16 cellular contexts compared by ENCODE assay signal in genomic region chr2:111139637-111140317, GRCh38. TPM values are rescaled to one million over a fixed set of nuclear protein-coding genes. Genes with fewer than 3 reads are reported as not detected.
DNase-seq lines count a peak whose midpoint lies in the region; ATAC-seq and TF ChIP-seq lines count a peak whose summit lies in the region.
"Had no signal": no experiment of that assay in that cellular context is flagged by ENCODE, and none has a peak within 500 bp of the region (broad histone marks: within the 10 kb centered on the region; RNA-seq: fewer than 3 reads in every experiment).

No MANE protein-coding gene starts in this region.

- no peaks in the 10 kb centered on the region for H3K9me2 ChIP-seq in GM23248 (ENCODE audit: insufficient read depth)
- H3K9me2 ChIP-seq: SK-N-SH had no signal

- DNase-seq in GM23248 = peak; percentile 23
- DNase-seq in NCI-H2081 (lab: John Stamatoyannopoulos, UW) = peak; percentile 32 to 73
- peak; percentile 31 for DNase-seq in astrocyte of the spinal cord (ENCODE audit: low read depth, low spot score)
- DNase-seq in osteoblast (ENCODE audit: insufficient read length, low spot score, missing footprints) = peak; percentile 60
- no peak for DNase-seq in A673 (ENCODE audit: low spot score)
- no peak for DNase-seq in GM20000 (ENCODE audit: low spot score)
- DNase-seq in superior temporal gyrus (ENCODE audit: extremely low spot score) = no peak
- DNase-seq: activated naive CD4-positive, alpha-beta T cell; islet precursor cell; NCI-H1436; SK-N-SH; stimulated activated CD4-positive, alpha-beta T cell treated with anti-CD3 and anti-CD28 coated beads, Interleukin-15, amount 100 ng/mL, for 24 hours; WERI-Rb-1 had no signal

- H4K20me1 ChIP-seq in GM23248 (ENCODE audit: insufficient read depth) (no peaks in the 10 kb centered on the region), osteoblast (ENCODE audit: insufficient read depth, low read length) (peaks cover 10% of the 10 kb centered on the region)

- H3K36me3 ChIP-seq in GM23248 (ENCODE audit: low read depth) (no peaks in the 10 kb centered on the region), osteoblast (ENCODE audit: insufficient read depth, low read length) (no peaks in the 10 kb centered on the region), A673 (ENCODE audit: insufficient read depth, low read length, poor library complexity, severe bottlenecking) (no peaks in the 10 kb centered on the region)
- H3K36me3 ChIP-seq: WERI-Rb-1 had no signal

- H3K27ac ChIP-seq in GM23248 (no peak overlapping the region), osteoblast (ENCODE audit: low read depth, low read length) (no peak overlapping the region), A673 (ENCODE audit: low read depth, low read length, poor library complexity, severe bottlenecking) (no peak overlapping the region)
- H3K27ac ChIP-seq: cardiac muscle cell, tibial nerve, WERI-Rb-1 had no signal

- no peak overlapping the region for H3K9ac ChIP-seq in GM23248
- H3K9ac ChIP-seq: SK-N-SH had no signal

- POLR2A ChIA-PET in A673 (lab: Charles Lee; ENCODE audit: low non-redundant PET) = no interaction called here

- ATAC-seq in GM21447 (IDR thresholded peaks at IDR 0.05; ENCODE audit: unreplicated experiment) = no peak

- no peak overlapping the region for H3K4me3 ChIP-seq in GM23248
- H3K4me3 ChIP-seq in astrocyte of the spinal cord (ENCODE audit: low read depth, low read length) = no peak overlapping the region
- no peak overlapping the region for H3K4me3 ChIP-seq in osteoblast (ENCODE audit: insufficient read depth, low read length)
- H3K4me3 ChIP-seq in A673 (ENCODE audit: low read depth, low read length, poor library complexity, severe bottlenecking) = no peak overlapping the region
- H3K4me3 ChIP-seq: cardiac muscle cell, tibial nerve had no signal

- H3K27me3 ChIP-seq in GM23248 (replicated peaks; ENCODE audit: insufficient read depth) (no peaks in the 10 kb centered on the region), osteoblast (ENCODE audit: insufficient read depth, low read length) (no peaks in the 10 kb centered on the region), A673 (replicated peaks; ENCODE audit: insufficient read depth, low read depth, low read length, poor library complexity) (no peaks in the 10 kb centered on the region)
- H3K27me3 ChIP-seq: cardiac muscle cell, tibial nerve had no signal

- no TSS peak for BruUV-seq in A673 (replicated peaks; lab: Mats Ljungman, UMichigan)

- TF ChIP-seq CTCF in astrocyte of the spinal cord (IDR thresholded peaks at IDR 0.05; ENCODE audit: low read depth, low read length) (no peak), osteoblast (IDR thresholded peaks at IDR 0.05; ENCODE audit: extremely low read depth, low read depth, low read length) (no peak), A673 (conservative IDR thresholded peaks at IDR 0.05; ENCODE audit: low read depth, low read length) (no peak), GM20000 (IDR thresholded peaks at IDR 0.05; ENCODE audit: extremely low read depth, missing control alignments) (no peak)

- 69 to 73% methylated on average over 12 of the region's 12 CpGs for WGBS in GM23248 (ENCODE audit: low coverage in 1 of 2, low lambda C conversion rate in 2 of 2, missing lambda C conversion rate in 2 of 2), 2 experiments

- intact Hi-C loops in A673 (cut with micrococcal nuclease; ENCODE audit: unreplicated experiment) = no loop called here

- H3K4me2 ChIP-seq in GM23248 (ENCODE audit: unreplicated experiment) (no peak overlapping the region), osteoblast (ENCODE audit: insufficient read depth, low read length) (no peak overlapping the region)
- H3K4me2 ChIP-seq: SK-N-SH had no signal

- H3F3A ChIP-seq in GM23248 (ENCODE audit: insufficient read depth) = no peaks in the 10 kb centered on the region

- H3K9me3 ChIP-seq in GM23248 (ENCODE audit: low read depth) = no peaks in the 10 kb centered on the region
- H3K9me3 ChIP-seq in osteoblast (ENCODE audit: low read depth, low read length) = no peaks in the 10 kb centered on the region
- H3K9me3 ChIP-seq in A673 (ENCODE audit: low read depth, low read length, poor library complexity, severe bottlenecking) = no peaks in the 10 kb centered on the region
- H3K9me3 ChIP-seq: SK-N-SH, tibial nerve had no signal

- in situ Hi-C loops in GM23248 (cut with MboI) = no loop called here
- in situ Hi-C loops in astrocyte of the spinal cord (cut with HindIII; ENCODE audit: low sequenced_read_pairs) = loop anchor here (25.0 kb wide), 1 partner anchor 548 kb away; no protein-coding TSS in a partner anchor

- H3K79me2 ChIP-seq in GM23248 (ENCODE audit: insufficient read depth) (no peaks in the 10 kb centered on the region), osteoblast (ENCODE audit: insufficient read depth, low read length) (no peaks in the 10 kb centered on the region)

- no peaks in the 10 kb centered on the region for H3K4me1 ChIP-seq in GM23248 (ENCODE audit: insufficient read depth)
- H3K4me1 ChIP-seq in osteoblast (ENCODE audit: insufficient read depth, low read length) = peaks cover 9% of the 10 kb centered on the region
- peaks cover 15% of the 10 kb centered on the region for H3K4me1 ChIP-seq in A673 (ENCODE audit: insufficient read depth, low read length, poor library complexity, severe bottlenecking)

- CTCF ChIA-PET in A673 (lab: Charles Lee) = no interaction called here

- H2AFZ ChIP-seq in GM23248 (no peak overlapping the region), osteoblast (ENCODE audit: low read length) (no peak overlapping the region)

RNA-seq across cellular contexts. Expression of gene BCL2L11, which starts 19.1 kb away (rescaled TPM):
- under 0.01 and 0.22 TPM in 2 replicates for total RNA-seq in GM23248 (2014; rRNA removed; shearing (Covaris generic))
- 0.43 and 0.55 TPM in 2 replicates for polyA plus RNA-seq in GM23248 (2016; fragmentation: Nextera tagmentation; extraction: Ambion mirVana)
- 8.0 and 11.5 TPM in 2 replicates for total RNA-seq in osteoblast
- total RNA-seq in A673 (2021) = 12.0 and 12.6 TPM in 2 replicates

Comparison
In these comparisons a context has a peak if more than half of its experiments do, and no peak if none do; other contexts are left out.
1. DNase-seq: peak in GM23248 (single experiment), NCI-H2081 (2 of 2), astrocyte of the spinal cord (single experiment) and osteoblast (single experiment); none in A673 (single experiment), GM20000 (single experiment) and superior temporal gyrus (single experiment).